ENCODE assay signal across 22 cellular contexts in the genomic region with DNA sequence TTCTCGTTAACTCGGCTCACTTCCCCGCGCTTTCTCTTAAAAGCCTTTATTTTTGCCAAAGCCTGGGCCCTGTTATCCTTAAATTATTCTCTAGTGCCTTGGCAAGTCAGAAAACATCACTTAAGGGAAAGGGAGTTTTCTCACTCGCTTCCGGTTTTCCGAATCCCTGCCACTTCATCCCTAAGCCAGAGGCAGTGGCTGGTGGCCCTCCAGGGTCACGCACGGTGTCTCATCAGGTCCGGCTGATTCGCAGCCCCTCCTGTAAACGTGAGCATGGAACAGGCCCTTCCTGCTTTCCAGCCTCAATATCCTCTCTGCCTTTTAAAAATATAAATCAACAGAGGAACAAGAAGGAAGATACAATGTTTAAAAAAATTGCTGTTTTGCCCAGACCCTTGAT.
A peak's percentile ranks its signal among the peaks of the same experiment; 100 is the strongest.
DNase-seq lines count a peak whose midpoint lies in the region; ATAC-seq and TF ChIP-seq lines count a peak whose summit lies in the region.
"Had no signal": no experiment of that assay in that cellular context is flagged by ENCODE, and none has a peak within 500 bp of the region (broad histone marks: within the 10 kb centered on the region; RNA-seq: fewer than 3 reads in every experiment).

No MANE protein-coding gene starts in this region.

- H3K4me3 ChIP-seq in GM23338, result no peak overlapping the region
- H3K4me3 ChIP-seq: heart left ventricle, PC-9, prostate gland had no signal

- no peaks in the 10 kb centered on the region for H3K27me3 ChIP-seq in GM23338 (ENCODE audit: insufficient read depth)
- H3K27me3 ChIP-seq: heart left ventricle had no signal

- H3K4me2 ChIP-seq in GM23338, result no peak overlapping the region
- H3K4me2 ChIP-seq: PC-9 had no signal

- ATAC-seq in natural killer cell, result no peak
- ATAC-seq in GM23338, result no peak
- ATAC-seq in HG02678 (IDR thresholded peaks at IDR 0.05; ENCODE audit: unreplicated experiment), result no peak
- ATAC-seq: heart left ventricle, left cardiac atrium had no signal

- H3K9me3 ChIP-seq in KOPT-K1 (ENCODE audit: insufficient read depth, low read length, poor library complexity, severe bottlenecking), result no peaks in the 10 kb centered on the region
- H3K9me3 ChIP-seq: heart left ventricle, prostate gland had no signal

- no peaks in the 10 kb centered on the region for H3K9me3 Mint-ChIP-seq in activated CD4-positive, alpha-beta T cell treated with anti-CD3 and anti-CD28 coated beads, Interleukin-2, amount 10 ng/mL, durations not matched to agents 24 days and 14 days
- no peaks in the 10 kb centered on the region for H3K9me3 Mint-ChIP-seq in activated T-helper 2 cell treated with anti-CD3 and anti-CD28 coated beads, Interferon-gamma antibody, Interleukin-2, Interleukin-4, amounts not matched to agents 10 μg/mL and 5 μg/mL and 100 μg/mL, durations not matched to agents 14 hours and 24 hours and 36 hours
- no peaks in the 10 kb centered on the region for H3K9me3 Mint-ChIP-seq in natural killer cell
- H3K9me3 Mint-ChIP-seq in GM23338, result no peaks in the 10 kb centered on the region
- H3K9me3 Mint-ChIP-seq: HFFc6, type B pancreatic cell had no signal

- no peaks in the 10 kb centered on the region for H3K79me2 ChIP-seq in GM23338 (replicated peaks; ENCODE audit: insufficient read depth)

- no peaks in the 10 kb centered on the region for H3K4me1 ChIP-seq in GM23338 (ENCODE audit: insufficient read depth)
- H3K4me1 ChIP-seq: prostate gland had no signal

- H3K4me3 Mint-ChIP-seq in activated CD4-positive, alpha-beta T cell treated with anti-CD3 and anti-CD28 coated beads, Interleukin-2, amount 10 ng/mL, durations not matched to agents 24 days and 14 days, result no peak overlapping the region
- no peak overlapping the region for H3K4me3 Mint-ChIP-seq in activated T-helper 2 cell treated with anti-CD3 and anti-CD28 coated beads, Interferon-gamma antibody, Interleukin-2, Interleukin-4, amounts not matched to agents 10 μg/mL and 5 μg/mL and 100 μg/mL, durations not matched to agents 14 hours and 24 hours and 36 hours (ENCODE audit: low read depth)
- H3K4me3 Mint-ChIP-seq in natural killer cell, result no peak overlapping the region
- H3K4me3 Mint-ChIP-seq in GM23338, result no peak overlapping the region
- H3K4me3 Mint-ChIP-seq: HFFc6, type B pancreatic cell had no signal

- no peaks in the 10 kb centered on the region for H4K20me1 ChIP-seq in GM23338 (replicated peaks; ENCODE audit: insufficient read depth)

- no peak for DNase-seq in activated CD4-positive, alpha-beta T cell treated with anti-CD3 and anti-CD28 coated beads, Interleukin-2, amount 10 ng/mL, durations not matched to agents 24 days and 14 days
- DNase-seq in activated CD4-positive, alpha-beta T cell treated with anti-CD3 and anti-CD28 coated beads, Interleukin-2, amount 50 U/mL, for 4 hours, result no peak
- DNase-seq in activated T-helper 2 cell treated with anti-CD3 and anti-CD28 coated beads, Interferon-gamma antibody, Interleukin-2, Interleukin-4, amounts not matched to agents 10 μg/mL and 5 μg/mL and 100 μg/mL, durations not matched to agents 14 hours and 24 hours and 36 hours (ENCODE audit: low spot score), result no peak
- no peak for DNase-seq in natural killer cell
- no peak for DNase-seq in NCI-H187 (lab: John Stamatoyannopoulos, UW)
- DNase-seq in GM23338 (ENCODE audit: low spot score), result no peak
- DNase-seq: AML-193; amniotic stem cell; effector CD4-positive, alpha-beta T cell; GDM1; HFFc6; KBM-7; left cardiac atrium; mammary epithelial cell; NCI-H146; NCI-H510A treated with DMSO at 0.1 percent for 48 hours; PC-9 had no signal

- H2AFZ ChIP-seq in GM23338, result no peak overlapping the region
- H2AFZ ChIP-seq: PC-9 had no signal

- TF ChIP-seq CTCF in natural killer cell (IDR thresholded peaks at IDR 0.05) (no peak), GM23338 (conservative IDR thresholded peaks at IDR 0.05; ENCODE audit: low read depth in 2 of 2) (no peak)

- no peaks in the 10 kb centered on the region for H3K9me2 ChIP-seq in GM23338 (ENCODE audit: insufficient read depth)

- H3K36me3 Mint-ChIP-seq in activated CD4-positive, alpha-beta T cell treated with anti-CD3 and anti-CD28 coated beads, Interleukin-2, amount 10 ng/mL, durations not matched to agents 24 days and 14 days (ENCODE audit: low read depth), result peaks cover 66% of the 10 kb centered on the region
- H3K36me3 Mint-ChIP-seq in activated T-helper 2 cell treated with anti-CD3 and anti-CD28 coated beads, Interferon-gamma antibody, Interleukin-2, Interleukin-4, amounts not matched to agents 10 μg/mL and 5 μg/mL and 100 μg/mL, durations not matched to agents 14 hours and 24 hours and 36 hours (ENCODE audit: low read depth), result peaks cover 77% of the 10 kb centered on the region
- H3K36me3 Mint-ChIP-seq in natural killer cell (no peaks in the 10 kb centered on the region), GM23338 (ENCODE audit: low read depth) (peaks cover 12% of the 10 kb centered on the region)

- H3F3A ChIP-seq in GM23338 (replicated peaks; ENCODE audit: low read depth), result no peaks in the 10 kb centered on the region

- H3K27ac Mint-ChIP-seq in activated CD4-positive, alpha-beta T cell treated with anti-CD3 and anti-CD28 coated beads, Interleukin-2, amount 10 ng/mL, durations not matched to agents 24 days and 14 days, result peak overlapping the region; percentile 92
- peak overlapping the region; percentile 67 for H3K27ac Mint-ChIP-seq in activated T-helper 2 cell treated with anti-CD3 and anti-CD28 coated beads, Interferon-gamma antibody, Interleukin-2, Interleukin-4, amounts not matched to agents 10 μg/mL and 5 μg/mL and 100 μg/mL, durations not matched to agents 14 hours and 24 hours and 36 hours
- H3K27ac Mint-ChIP-seq in natural killer cell (peak overlapping the region; percentile 82 to 83), GM23338 (no peak overlapping the region)
- H3K27ac Mint-ChIP-seq: HFFc6, type B pancreatic cell had no signal

- H3K4me1 Mint-ChIP-seq in activated CD4-positive, alpha-beta T cell treated with anti-CD3 and anti-CD28 coated beads, Interleukin-2, amount 10 ng/mL, durations not matched to agents 24 days and 14 days, result peaks cover 59% of the 10 kb centered on the region
- peaks cover 53% of the 10 kb centered on the region for H3K4me1 Mint-ChIP-seq in activated T-helper 2 cell treated with anti-CD3 and anti-CD28 coated beads, Interferon-gamma antibody, Interleukin-2, Interleukin-4, amounts not matched to agents 10 μg/mL and 5 μg/mL and 100 μg/mL, durations not matched to agents 14 hours and 24 hours and 36 hours (ENCODE audit: low read depth)
- H3K4me1 Mint-ChIP-seq in natural killer cell, result peaks cover 22 to 39% of the 10 kb centered on the region in 2 donors
- peaks cover 41% of the 10 kb centered on the region for H3K4me1 Mint-ChIP-seq in GM23338

- intact Hi-C loops in activated CD4-positive, alpha-beta T cell treated with anti-CD3 and anti-CD28 coated beads, Interleukin-2, amount 10 ng/mL, durations not matched to agents 24 days and 14 days (cut with micrococcal nuclease), result no loop called here
- intact Hi-C loops in activated T-helper 2 cell treated with anti-CD3 and anti-CD28 coated beads, Interferon-gamma antibody, Interleukin-2, Interleukin-4, amounts not matched to agents 10 μg/mL and 5 μg/mL and 100 μg/mL, durations not matched to agents 14 hours and 24 hours and 36 hours (cut with micrococcal nuclease), result no loop called here
- intact Hi-C loops in natural killer cell (cut with micrococcal nuclease), result no loop called here

- no peaks in the 10 kb centered on the region for H3K27me3 Mint-ChIP-seq in activated CD4-positive, alpha-beta T cell treated with anti-CD3 and anti-CD28 coated beads, Interleukin-2, amount 10 ng/mL, durations not matched to agents 24 days and 14 days
- no peaks in the 10 kb centered on the region for H3K27me3 Mint-ChIP-seq in activated T-helper 2 cell treated with anti-CD3 and anti-CD28 coated beads, Interferon-gamma antibody, Interleukin-2, Interleukin-4, amounts not matched to agents 10 μg/mL and 5 μg/mL and 100 μg/mL, durations not matched to agents 14 hours and 24 hours and 36 hours (ENCODE audit: low read depth)
- H3K27me3 Mint-ChIP-seq in natural killer cell (ENCODE audit: low read depth in 2 of 2) (no peaks in the 10 kb centered on the region), GM23338 (ENCODE audit: insufficient read depth, low read depth, poor library complexity) (peaks cover 10% of the 10 kb centered on the region)
- H3K27me3 Mint-ChIP-seq: type B pancreatic cell had no signal

- H3K36me3 ChIP-seq in KOPT-K1 (ENCODE audit: insufficient read depth, low read length), result peaks cover 79% of the 10 kb centered on the region
- H3K36me3 ChIP-seq in GM23338 (ENCODE audit: insufficient read depth), result no peaks in the 10 kb centered on the region
- H3K36me3 ChIP-seq: prostate gland had no signal

- H3K27ac ChIP-seq in KOPT-K1 (ENCODE audit: low read depth, low read length, poor library complexity, severe bottlenecking) (peak overlapping the region; percentile 89), GM23338 (ENCODE audit: low read depth) (no peak overlapping the region)
- H3K27ac ChIP-seq: heart left ventricle, PC-9, prostate gland had no signal

TF ChIP-seq in GM23338, 12 proteins besides CTCF, POLR2A, EP300 and RAD21 (continues in another document):
- TF ChIP-seq STAT1 (IDR thresholded peaks at IDR 0.05; ENCODE audit: unreplicated experiment), result no peak
- TF ChIP-seq, protein P1, sequence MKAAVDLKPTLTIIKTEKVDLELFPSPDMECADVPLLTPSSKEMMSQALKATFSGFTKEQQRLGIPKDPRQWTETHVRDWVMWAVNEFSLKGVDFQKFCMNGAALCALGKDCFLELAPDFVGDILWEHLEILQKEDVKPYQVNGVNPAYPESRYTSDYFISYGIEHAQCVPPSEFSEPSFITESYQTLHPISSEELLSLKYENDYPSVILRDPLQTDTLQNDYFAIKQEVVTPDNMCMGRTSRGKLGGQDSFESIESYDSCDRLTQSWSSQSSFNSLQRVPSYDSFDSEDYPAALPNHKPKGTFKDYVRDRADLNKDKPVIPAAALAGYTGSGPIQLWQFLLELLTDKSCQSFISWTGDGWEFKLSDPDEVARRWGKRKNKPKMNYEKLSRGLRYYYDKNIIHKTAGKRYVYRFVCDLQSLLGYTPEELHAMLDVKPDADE (IDR thresholded peaks at IDR 0.05), result no peak
- no peak for TF ChIP-seq ZNF331 (CRISPR knock-in tag; IDR thresholded peaks at IDR 0.05; ENCODE audit: low read depth)
